ENCODE assay signal across 8 cellular contexts in the genomic region with DNA sequence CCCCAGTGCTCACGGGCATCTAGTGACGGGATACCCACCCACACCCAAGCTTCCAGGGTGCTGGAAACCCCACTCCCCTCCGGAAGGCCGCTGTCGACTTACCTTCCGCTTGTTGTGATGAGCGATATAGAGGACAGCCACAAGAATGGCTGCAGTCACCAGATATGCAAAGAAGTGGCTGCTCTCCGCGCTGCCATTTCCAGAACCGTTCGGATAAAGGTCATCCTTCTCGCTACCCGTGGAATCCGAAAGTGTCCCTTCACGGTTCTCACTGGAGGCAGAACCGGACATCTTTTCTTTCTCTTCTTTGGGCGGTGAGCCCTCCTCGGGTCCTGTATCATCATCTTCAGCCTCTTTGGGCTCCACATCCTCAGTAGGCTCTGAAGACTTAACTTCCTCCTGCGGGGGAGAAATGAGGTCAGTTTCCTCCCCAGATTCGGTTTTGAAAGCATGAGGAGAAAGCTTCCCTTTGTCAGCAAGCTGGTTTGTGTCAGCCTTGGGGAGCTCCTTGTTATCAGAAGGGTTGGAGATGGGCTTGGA. TPM values are rescaled to one million over a fixed set of nuclear protein-coding genes. Genes with fewer than 3 reads are reported as not detected.
DNase-seq lines count a peak whose midpoint lies in the region; ATAC-seq and TF ChIP-seq lines count a peak whose summit lies in the region.

No MANE protein-coding gene starts in this region.

- no peaks in the 10 kb centered on the region for H3K9me3 ChIP-seq in HCT116 (ENCODE audit: control insufficient read depth in 1 of 2, insufficient read depth in 1 of 2, low read depth in 1 of 2, low read length in 2 of 2)
- no peaks in the 10 kb centered on the region for H3K9me3 ChIP-seq in sigmoid colon

- peaks cover 56% of the 10 kb centered on the region for H3K79me2 ChIP-seq in HCT116 (ENCODE audit: insufficient read depth, low read length)

- ATAC-seq in HCT116 = no peak

- TF ChIP-seq RAD21 in HCT116 (IDR thresholded peaks at IDR 0.05; ENCODE audit: low read depth) = no peak

- TF ChIP-seq CTCF in GM10248 (IDR thresholded peaks at IDR 0.05; ENCODE audit: control extremely low read depth, extremely low read depth, low read depth, missing control alignments) (no peak), HCT116 (IDR thresholded peaks at IDR 0.05 in 2 of 3, conservative IDR thresholded peaks at IDR 0.05 in 1 of 3; ENCODE audit: borderline replicate concordance in 1 of 3, insufficient read depth in 1 of 3, low read depth in 2 of 3, low read length in 2 of 3) (no peak), fibroblast of villous mesenchyme (IDR thresholded peaks at IDR 0.05; ENCODE audit: insufficient read depth, low read depth, low read length) (no peak), sigmoid colon (IDR thresholded peaks at IDR 0.05) (no peak)

- no peak overlapping the region for H3K27ac ChIP-seq in HCT116 (ENCODE audit: low read depth, low read length)
- peak overlapping the region; percentile 90 to 97 (median 94) for H3K27ac ChIP-seq in sigmoid colon

- 2 to 13% methylated on average over 20 of the region's 20 CpGs for WGBS in sigmoid colon, 2 donors

- no TSS peak for BruUV-seq in HCT116 (replicated peaks; lab: Mats Ljungman, UMichigan)

- H3K27me3 ChIP-seq in HCT116 (ENCODE audit: insufficient read depth, low read length) (no peaks in the 10 kb centered on the region), sigmoid colon (no peaks in the 10 kb centered on the region)

- peak overlapping the region; percentile 86 for H3K9ac ChIP-seq in HCT116 (ENCODE audit: low read length)

- CTCF ChIA-PET in GM10248 (lab: Yijun Ruan, JAX) = interaction anchor here (1.0 to 1.4 kb wide), 3 partner anchors 9 to 225 kb away, joined by 3 to 4 read pairs (median 3); no protein-coding TSS in a partner anchor
- CTCF ChIA-PET in HCT116 (lab: Charles Lee) = no interaction called here

- RAD21 ChIA-PET in HCT116 (lab: Charles Lee; ENCODE audit: low non-redundant PET in 1 of 2, low total read pairs in 2 of 2, uncharacterized antibody in 2 of 2, unreplicated experiment in 2 of 2) = interaction anchor here in 1 of 2 experiments (0.6 kb wide), 1 partner anchor 10 kb away, joined by 3 read pairs; no protein-coding TSS in a partner anchor

- no peak for TF ChIP-seq POLR2A in HCT116 (IDR thresholded peaks at IDR 0.05; ENCODE audit: borderline replicate concordance, extremely low read depth, insufficient read depth, insufficient read length)
- no peak for TF ChIP-seq POLR2A in sigmoid colon (IDR thresholded peaks at IDR 0.05)

- no peak overlapping the region for H2AFZ ChIP-seq in HCT116 (ENCODE audit: low read depth, low read length, poor library complexity, severe bottlenecking)

- POLR2A ChIA-PET in GM10248 (lab: Yijun Ruan, JAX) (interaction anchor here (2.0 to 2.7 kb wide), 2 partner anchors 28 to 213 kb away, joined by 7 to 18 read pairs; a partner anchor contains a TSS), HCT116 (lab: Charles Lee) (no interaction called here)

- H3K4me1 ChIP-seq in HCT116 (ENCODE audit: control insufficient read depth in 1 of 2, insufficient read depth in 2 of 2, low read length in 2 of 2) (peaks cover 10 to 21% of the 10 kb centered on the region in 2 experiments), sigmoid colon (peaks cover 0 to 58% (median 48%) of the 10 kb centered on the region in 4 donors)

- no peaks in the 10 kb centered on the region for H3K9me2 ChIP-seq in HCT116 (ENCODE audit: insufficient read depth)

- peak overlapping the region; percentile 89 to 96 for H3K4me3 ChIP-seq in HCT116 (replicated peaks in 1 of 2; ENCODE audit: low read depth in 1 of 2, low read length in 2 of 2)
- H3K4me3 ChIP-seq in fibroblast of villous mesenchyme (ENCODE audit: low read depth, low read length) = peak overlapping the region; percentile 71
- peak overlapping the region; percentile 70 to 86 (median 71) for H3K4me3 ChIP-seq in sigmoid colon

- peaks cover 5% of the 10 kb centered on the region; the same call in 1 of the 2 replicates for H4K20me1 ChIP-seq in HCT116 (ENCODE audit: insufficient read depth)

- H3K36me3 ChIP-seq in HCT116 (ENCODE audit: control insufficient read depth in 1 of 2, insufficient read depth in 2 of 2, low read length in 2 of 2) (peaks cover 28 to 35% of the 10 kb centered on the region in 2 experiments), sigmoid colon (peaks cover 9 to 42% (median 27%) of the 10 kb centered on the region in 4 donors)

- intact Hi-C loops in HCT116 (cut with micrococcal nuclease) = loop anchor here (10.0 kb wide), 1 partner anchor 228 kb away; no protein-coding TSS in a partner anchor
- intact Hi-C loops in sigmoid colon (cut with DNase I) = no loop called here

- H3K4me2 ChIP-seq in HCT116 (ENCODE audit: low read length) = peak overlapping the region; percentile 90

- no peak for TF ChIP-seq EP300 in sigmoid colon (IDR thresholded peaks at IDR 0.05)

- peak; percentile 59 for DNase-seq in GM10248 (ENCODE audit: extremely low spot score)
- DNase-seq in HCT116 (ENCODE audit: low read depth, low spot score) = no peak
- DNase-seq in NOMO-1 (lab: John Stamatoyannopoulos, UW; ENCODE audit: unreplicated experiment in 2 of 2) = peak; percentile 64 to 86
- DNase-seq in activated T-cell treated with anti-CD3 and anti-CD28 coated beads, Interleukin-2, amount 50 U/mL, for 1 hour = peak; percentile 44
- DNase-seq in fibroblast of villous mesenchyme (ENCODE audit: low read depth) = peak; percentile 48
- no peak for DNase-seq in sigmoid colon
- no peak for DNase-seq in NCI-H187 (lab: John Stamatoyannopoulos, UW)
- DNase-seq in NCI-H2029 treated with DMSO at 0.1 percent for 48 hours (lab: John Stamatoyannopoulos, UW) = no peak

TF ChIP-seq in HCT116, 20 proteins besides CTCF, POLR2A, EP300 and RAD21 (continues in another document):
- TF ChIP-seq SRF (IDR thresholded peaks at IDR 0.05; ENCODE audit: low read depth) (no peak), CBX3 (IDR thresholded peaks at IDR 0.05; ENCODE audit: low read depth) (no peak), CEBPB (IDR thresholded peaks at IDR 0.05; ENCODE audit: low read depth) (no peak), JUND (IDR thresholded peaks at IDR 0.05) (no peak), EZH2phosphoT487 (IDR thresholded peaks at IDR 0.05; ENCODE audit: borderline replicate concordance) (no peak), POLR2AphosphoS5 (IDR thresholded peaks at IDR 0.05; ENCODE audit: low read depth, low read length) (no peak), ELF1 (IDR thresholded peaks at IDR 0.05; ENCODE audit: borderline replicate concordance, low read depth) (no peak), YY1 (IDR thresholded peaks at IDR 0.05; ENCODE audit: extremely low read depth, insufficient replicate concordance, low read depth, low read length) (no peak), EGR1 (IDR thresholded peaks at IDR 0.05; ENCODE audit: low read depth) (no peak), TCF7L2 (IDR thresholded peaks at IDR 0.05; ENCODE audit: borderline replicate concordance, extremely low read depth, insufficient read depth, insufficient read length) (no peak), EZH2 (IDR thresholded peaks at IDR 0.05) (no peak)
- TF ChIP-seq, protein P1, sequence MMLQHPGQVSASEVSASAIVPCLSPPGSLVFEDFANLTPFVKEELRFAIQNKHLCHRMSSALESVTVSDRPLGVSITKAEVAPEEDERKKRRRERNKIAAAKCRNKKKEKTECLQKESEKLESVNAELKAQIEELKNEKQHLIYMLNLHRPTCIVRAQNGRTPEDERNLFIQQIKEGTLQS (IDR thresholded peaks at IDR 0.05) = no peak
- TF ChIP-seq, protein P2, sequence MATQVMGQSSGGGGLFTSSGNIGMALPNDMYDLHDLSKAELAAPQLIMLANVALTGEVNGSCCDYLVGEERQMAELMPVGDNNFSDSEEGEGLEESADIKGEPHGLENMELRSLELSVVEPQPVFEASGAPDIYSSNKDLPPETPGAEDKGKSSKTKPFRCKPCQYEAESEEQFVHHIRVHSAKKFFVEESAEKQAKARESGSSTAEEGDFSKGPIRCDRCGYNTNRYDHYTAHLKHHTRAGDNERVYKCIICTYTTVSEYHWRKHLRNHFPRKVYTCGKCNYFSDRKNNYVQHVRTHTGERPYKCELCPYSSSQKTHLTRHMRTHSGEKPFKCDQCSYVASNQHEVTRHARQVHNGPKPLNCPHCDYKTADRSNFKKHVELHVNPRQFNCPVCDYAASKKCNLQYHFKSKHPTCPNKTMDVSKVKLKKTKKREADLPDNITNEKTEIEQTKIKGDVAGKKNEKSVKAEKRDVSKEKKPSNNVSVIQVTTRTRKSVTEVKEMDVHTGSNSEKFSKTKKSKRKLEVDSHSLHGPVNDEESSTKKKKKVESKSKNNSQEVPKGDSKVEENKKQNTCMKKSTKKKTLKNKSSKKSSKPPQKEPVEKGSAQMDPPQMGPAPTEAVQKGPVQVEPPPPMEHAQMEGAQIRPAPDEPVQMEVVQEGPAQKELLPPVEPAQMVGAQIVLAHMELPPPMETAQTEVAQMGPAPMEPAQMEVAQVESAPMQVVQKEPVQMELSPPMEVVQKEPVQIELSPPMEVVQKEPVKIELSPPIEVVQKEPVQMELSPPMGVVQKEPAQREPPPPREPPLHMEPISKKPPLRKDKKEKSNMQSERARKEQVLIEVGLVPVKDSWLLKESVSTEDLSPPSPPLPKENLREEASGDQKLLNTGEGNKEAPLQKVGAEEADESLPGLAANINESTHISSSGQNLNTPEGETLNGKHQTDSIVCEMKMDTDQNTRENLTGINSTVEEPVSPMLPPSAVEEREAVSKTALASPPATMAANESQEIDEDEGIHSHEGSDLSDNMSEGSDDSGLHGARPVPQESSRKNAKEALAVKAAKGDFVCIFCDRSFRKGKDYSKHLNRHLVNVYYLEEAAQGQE (IDR thresholded peaks at IDR 0.05; ENCODE audit: low read depth) = no peak

RNA-seq across cellular contexts. Expression of a gene that starts 1.3 kb away (rescaled TPM):
- total RNA-seq in HCT116 (2021; ENCODE audit: unreplicated experiment) (43.2 TPM), fibroblast of villous mesenchyme (119 and 131 TPM in 2 replicates), sigmoid colon (10 to 100 TPM; 78.9 to 95.0 (median 80.8) TPM)
- 19.8 and 24.8 TPM in 2 replicates for polyA plus RNA-seq in HCT116 (2012)
- polyA plus RNA-seq in sigmoid colon = 10 to 100 TPM; 12.6 to 85.8 (median 20.8) TPM

RNA-seq across cellular contexts. Expression of a gene that starts 27.9 kb away (rescaled TPM):
- 59.7 TPM for total RNA-seq in HCT116 (2021; ENCODE audit: unreplicated experiment)
- polyA plus RNA-seq in HCT116 (2012) = 58.9 and 62.2 TPM in 2 replicates
- total RNA-seq in fibroblast of villous mesenchyme = 45.1 and 56.1 TPM in 2 replicates
- total RNA-seq in sigmoid colon = 10 to 100 TPM; 26.5 to 54.6 (median 42.1) TPM
- 100 to 1,000 TPM in 1 of 3 donors, 10 to 100 TPM in 2; 33.6 to 112 (median 36.5) TPM for polyA plus RNA-seq in sigmoid colon

RNA-seq across cellular contexts. Expression of a gene that starts 28.1 kb away (rescaled TPM):
- total RNA-seq in HCT116 (2021; ENCODE audit: unreplicated experiment) = 9.2 TPM
- 9.2 and 9.7 TPM in 2 replicates for polyA plus RNA-seq in HCT116 (2012)
- total RNA-seq in fibroblast of villous mesenchyme = 15.8 and 19.4 TPM in 2 replicates
- 10 to 100 TPM; 16.7 to 26.3 (median 22.9) TPM for total RNA-seq in sigmoid colon
- 10 to 100 TPM; 11.6 to 22.7 (median 12.0) TPM for polyA plus RNA-seq in sigmoid colon

Comparison
In these comparisons a context has a peak if more than half of its experiments do, and no peak if none do; other contexts are left out.
1. DNase-seq: peak in GM10248 (single experiment), NOMO-1 (2 of 2), activated T-cell treated with anti-CD3 and anti-CD28 coated beads, Interleukin-2, amount 50 U/mL, for 1 hour (single experiment) and fibroblast of villous mesenchyme (single experiment); none in HCT116 (single experiment), sigmoid colon (single experiment), NCI-H187 (0 of 2) and NCI-H2029 treated with DMSO at 0.1 percent for 48 hours (single experiment).
2. Peak in every context shown above with its lines, with median percentiles within 50 percentile points of each other: H3K4me3 ChIP-seq.